In genomic region chr6:83192871-83193746, GRCh38 we compare ENCODE assay signal across 8 cellular contexts. TPM values are rescaled to one million over a fixed set of nuclear protein-coding genes. Genes with fewer than 3 reads are reported as not detected.
DNase-seq lines count a peak whose midpoint lies in the region; ATAC-seq and TF ChIP-seq lines count a peak whose summit lies in the region.

Gene PGM3 (minus strand): TSS chr6:83193265. CDS start chr6:83191012, 2,253 bp downstream.
Gene RWDD2A (plus strand): TSS chr6:83193357. CDS start chr6:83194452, 1,095 bp downstream.

- H3K4me3 ChIP-seq in iPS-11a (ENCODE audit: low read depth, low read length) (peak within 1 kb of the TSS; percentile 81), skeletal muscle cell (ENCODE audit: low read depth, low read length) (peak within 1 kb of the TSS; percentile 85)

- H3K27me3 Mint-ChIP-seq in brain = peaks cover 7% of the 10 kb centered on the region

- peak; percentile 92 for DNase-seq in 8988T
- DNase-seq in NCI-H2107 (lab: John Stamatoyannopoulos, UW) = peak; percentile 56
- peak; percentile 88 for DNase-seq in UCSD-AML1 (lab: John Stamatoyannopoulos, UW; ENCODE audit: unreplicated experiment)
- DNase-seq in skeletal muscle cell (ENCODE audit: low read depth) = peak; percentile 63

- ATAC-seq in GM18519 (IDR thresholded peaks at IDR 0.05; ENCODE audit: low FRiP score, unreplicated experiment) = peak; percentile 93
- peak; percentile 98 for ATAC-seq in HG03039 (IDR thresholded peaks at IDR 0.05; ENCODE audit: unreplicated experiment)

- peak within 1 kb of the TSS; percentile 98 to 100 (median 100) for H3K4me3 Mint-ChIP-seq in brain

- no peak for TF ChIP-seq CTCF in brain (conservative IDR thresholded peaks at IDR 0.05)

- H3K27ac Mint-ChIP-seq in brain = peak within 1 kb of the TSS; percentile 97 to 99 (median 98)

- H3K36me3 Mint-ChIP-seq in brain = peaks cover 54% of the 10 kb centered on the region

- H3K9me3 Mint-ChIP-seq in brain = no peaks in the 10 kb centered on the region

- H3K4me1 Mint-ChIP-seq in brain = peaks cover 56% of the 10 kb centered on the region

RNA-seq across cellular contexts. Expression of gene PGM3, which starts in this region (rescaled TPM):
- polyA plus RNA-seq in brain (ENCODE audit: insufficient read depth, low read depth, low replicate concordance) = 10.3 TPM

RNA-seq across cellular contexts. Expression of gene RWDD2A, which starts in this region (rescaled TPM):
- 3.7 TPM for polyA plus RNA-seq in brain (ENCODE audit: insufficient read depth, low read depth, low replicate concordance)

Comparison
In these comparisons a context has a peak if more than half of its experiments do, and no peak if none do; other contexts are left out.
1. Peak in every context shown above with its lines: DNase-seq, ATAC-seq and H3K4me3 ChIP-seq.